8 cellular contexts compared by ENCODE assay signal in genomic region chr2:44883356-44883755, GRCh38. TPM values are rescaled to one million over a fixed set of nuclear protein-coding genes. Genes with fewer than 3 reads are reported as not detected.
"Had no signal": no experiment of that assay in that cellular context is flagged by ENCODE, and none has a peak within 500 bp of the region (broad histone marks: within the 10 kb centered on the region; RNA-seq: fewer than 3 reads in every experiment).

No MANE protein-coding gene starts in this region.

- DNase-seq: GDM1, GF-D8 had no signal

- FAIRE-seq: G401.6, GM12878, GM12891, GM18507, GM19239 had no signal

- ATAC-seq: GM12878 had no signal

- H3K4me3 ChIP-seq: GM12878 had no signal

RNA-seq across cellular contexts. Expression of gene SIX3, which starts 58.1 kb away (rescaled TPM):
- total RNA-seq: G401 had no signal
